ENCODE assay signal across 11 cellular contexts in genomic region chr1:66351474-66351873, GRCh38.
DNase-seq lines count a peak whose midpoint lies in the region; ATAC-seq, FAIRE-seq and TF ChIP-seq lines count a peak whose summit lies in the region.
"Had no signal": no experiment of that assay in that cellular context is flagged by ENCODE, and none has a peak within 500 bp of the region (broad histone marks: within the 10 kb centered on the region; RNA-seq: fewer than 3 reads in every experiment).

No MANE protein-coding gene starts in this region.

- no peak for TF ChIP-seq POLR2A in heart left ventricle (IDR thresholded peaks at IDR 0.05)
- TF ChIP-seq POLR2A in tibial nerve (IDR thresholded peaks at IDR 0.05), result no peak
- TF ChIP-seq POLR2A in body of pancreas (IDR thresholded peaks at IDR 0.05), result no peak

- no peak for TF ChIP-seq CTCF in heart left ventricle (IDR thresholded peaks at IDR 0.05)
- TF ChIP-seq CTCF in tibial nerve (IDR thresholded peaks at IDR 0.05), result no peak
- no peak for TF ChIP-seq CTCF in body of pancreas (IDR thresholded peaks at IDR 0.05)

- no peak for TF ChIP-seq EP300 in tibial nerve (IDR thresholded peaks at IDR 0.05)

- intact Hi-C loops in heart left ventricle (cut with DNase I), result loop anchor here in 1 of 10 donors (2.0 kb wide), 1 partner anchor 17 kb away; no protein-coding TSS in a partner anchor
- intact Hi-C loops in Right ventricle myocardium inferior (cut with DNase I), result no loop called here
- intact Hi-C loops in body of pancreas (cut with DNase I), result no loop called here

- ATAC-seq in heart left ventricle (peak in 1 of 4 donors; percentile 13), Right ventricle myocardium inferior (no peak), HG03521 (IDR thresholded peaks at IDR 0.05; ENCODE audit: unreplicated experiment) (peak; percentile 24), body of pancreas (no peak)

- H3K27ac ChIP-seq in heart left ventricle (peak overlapping the region in 10 of 12 donors; percentile 6 to 81 (median 62)), tibial nerve (peak overlapping the region in 3 of 4 donors; percentile 41 to 85 (median 74)), body of pancreas (no peak overlapping the region)

- FAIRE-seq in endometrium (lab: Jason Lieb, UNC), result peak; percentile 74
- FAIRE-seq: bronchial epithelial cell had no signal

- no peak overlapping the region for H3K4me3 ChIP-seq in heart left ventricle
- H3K4me3 ChIP-seq in tibial nerve, result no peak overlapping the region
- no peak overlapping the region for H3K4me3 ChIP-seq in body of pancreas

- H3K4me1 ChIP-seq in heart left ventricle, result peaks cover 0 to 86% (median 60%) of the 10 kb centered on the region in 12 donors
- peaks cover 0 to 65% (median 39%) of the 10 kb centered on the region in 4 donors for H3K4me1 ChIP-seq in tibial nerve
- H3K4me1 ChIP-seq in body of pancreas, result no peaks in the 10 kb centered on the region

- no peaks in the 10 kb centered on the region for H3K9me3 ChIP-seq in heart left ventricle
- H3K9me3 ChIP-seq in tibial nerve, result no peaks in the 10 kb centered on the region
- H3K9me3 ChIP-seq in body of pancreas, result no peaks in the 10 kb centered on the region

- no peaks in the 10 kb centered on the region for H3K27me3 ChIP-seq in heart left ventricle
- H3K27me3 ChIP-seq in tibial nerve, result no peaks in the 10 kb centered on the region
- peaks cover 0 to 6% of the 10 kb centered on the region in 2 donors for H3K27me3 ChIP-seq in body of pancreas

- H3K36me3 ChIP-seq in heart left ventricle (peaks cover 0 to 13% (median 0%) of the 10 kb centered on the region in 9 donors), tibial nerve (no peaks in the 10 kb centered on the region), body of pancreas (replicated peaks in 1 of 2; ENCODE audit: insufficient read depth in 1 of 2, low read depth in 2 of 2) (no peaks in the 10 kb centered on the region)

- no peak for DNase-seq in heart left ventricle
- no peak for DNase-seq in Right ventricle myocardium inferior (ENCODE audit: missing footprints)
- DNase-seq in tibial nerve (ENCODE audit: low spot score in 2 of 2), result no peak
- no peak for DNase-seq in A172 (ENCODE audit: low spot score)
- no peak for DNase-seq in body of pancreas
- DNase-seq in activated CD4-positive, CD25-positive, alpha-beta regulatory T cell treated with anti-CD3 and anti-CD28 coated beads, Interleukin-2, amount 50 U/mL, for 72 hours, result no peak
- DNase-seq: DND-41, NCI-H1092 treated with DMSO at 0.1 percent for 48 hours had no signal

Comparison
In these comparisons a context has a peak if more than half of its experiments do, and no peak if none do; other contexts are left out.
1. H3K27ac ChIP-seq: peak in heart left ventricle (10 of 12) and tibial nerve (3 of 4); none in body of pancreas (0 of 4).